9 cellular contexts compared by ENCODE assay signal in the genomic region with DNA sequence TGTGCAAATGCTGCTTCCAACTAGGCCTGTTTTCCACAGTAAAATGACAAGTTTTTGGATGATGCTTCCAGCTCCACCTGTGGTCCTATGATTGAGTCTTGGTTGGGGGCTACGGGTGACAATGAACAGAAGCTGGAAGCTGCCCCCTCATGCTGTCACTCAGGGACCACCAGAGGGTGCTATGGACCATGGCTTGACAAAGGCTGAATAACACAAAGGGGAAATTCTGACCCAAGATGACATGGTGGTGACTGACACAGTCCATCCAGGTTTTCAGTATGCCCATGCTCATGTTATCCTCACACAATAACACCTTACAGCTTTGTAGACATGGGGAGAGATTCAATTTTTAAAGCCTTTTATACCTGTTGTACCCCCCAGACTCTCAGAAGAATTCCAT. TPM values are rescaled to one million over a fixed set of nuclear protein-coding genes. Genes with fewer than 3 reads are reported as not detected.
A peak's percentile ranks its signal among the peaks of the same experiment; 100 is the strongest.
DNase-seq lines count a peak whose midpoint lies in the region; ATAC-seq and TF ChIP-seq lines count a peak whose summit lies in the region.
"Had no signal": no experiment of that assay in that cellular context is flagged by ENCODE, and none has a peak within 500 bp of the region (broad histone marks: within the 10 kb centered on the region; RNA-seq: fewer than 3 reads in every experiment).

No MANE protein-coding gene starts in this region.

- H3K4me3 Mint-ChIP-seq in chondrocyte (ENCODE audit: unreplicated experiment), result no peak overlapping the region
- H3K4me3 Mint-ChIP-seq: activated naive CD8-positive, alpha-beta T cell had no signal

- H3K27me3 ChIP-seq in parathyroid adenoma (ENCODE audit: control insufficient read depth, insufficient read depth, low read length), result no peaks in the 10 kb centered on the region

- no peak for ATAC-seq in GM21526 (IDR thresholded peaks at IDR 0.05; ENCODE audit: low FRiP score, unreplicated experiment)

- no peak overlapping the region for H3K27ac ChIP-seq in parathyroid adenoma

- no peaks in the 10 kb centered on the region for H3K27me3 Mint-ChIP-seq in chondrocyte (ENCODE audit: low read depth)
- H3K27me3 Mint-ChIP-seq: activated naive CD8-positive, alpha-beta T cell had no signal

- H3K36me3 ChIP-seq in parathyroid adenoma (ENCODE audit: control insufficient read depth, insufficient read depth, low read length), result no peaks in the 10 kb centered on the region

- H3K9ac ChIP-seq in parathyroid adenoma, result no peak overlapping the region

- TF ChIP-seq CTCF in LNCaP clone FGC (IDR thresholded peaks at IDR 0.05; ENCODE audit: control insufficient read depth, extremely low read depth, insufficient read depth) (peak; percentile 44), chondrocyte (IDR thresholded peaks at IDR 0.05) (peak; percentile 59), parathyroid adenoma (IDR thresholded peaks at IDR 0.05) (peak; percentile 39)

- H3K79me2 ChIP-seq in parathyroid adenoma, result no peaks in the 10 kb centered on the region

- H3K9me3 ChIP-seq in parathyroid adenoma (ENCODE audit: control insufficient read depth, low read length), result no peaks in the 10 kb centered on the region

- no peak overlapping the region for H3K4me2 ChIP-seq in parathyroid adenoma (ENCODE audit: low read length)

- no peak overlapping the region for H3K4me3 ChIP-seq in LNCaP clone FGC (ENCODE audit: low read depth, low read length)
- H3K4me3 ChIP-seq in parathyroid adenoma (ENCODE audit: low read depth, low read length), result no peak overlapping the region

- DNase-seq in activated CD8-positive, alpha-beta memory T cell treated with anti-CD3 and anti-CD28 coated beads for 24 hours, result peak; percentile 60
- no peak for DNase-seq in activated CD8-positive, alpha-beta memory T cell treated with anti-CD3 and anti-CD28 coated beads, Interleukin-2, amount 50 U/mL, for 4 hours
- DNase-seq in LNCaP clone FGC (ENCODE audit: low read depth) (no peak), chondrocyte (ENCODE audit: low spot score) (no peak), Ammon's horn (ENCODE audit: low spot score) (no peak), NCI-H345 treated with DMSO at 0.1 percent for 48 hours (lab: John Stamatoyannopoulos, UW; ENCODE audit: unreplicated experiment) (no peak)

- H3K9me3 Mint-ChIP-seq in chondrocyte (ENCODE audit: low read depth), result peaks cover 17% of the 10 kb centered on the region

- no peak overlapping the region for H3K27ac Mint-ChIP-seq in chondrocyte (ENCODE audit: unreplicated experiment)
- H3K27ac Mint-ChIP-seq: activated naive CD8-positive, alpha-beta T cell had no signal

- peaks cover 16% of the 10 kb centered on the region for H3K36me3 Mint-ChIP-seq in chondrocyte (ENCODE audit: low read depth)

- H2AFZ ChIP-seq in parathyroid adenoma, result no peak overlapping the region

- no peaks in the 10 kb centered on the region for H3K4me1 ChIP-seq in parathyroid adenoma

- no peaks in the 10 kb centered on the region for H3K4me1 Mint-ChIP-seq in chondrocyte (ENCODE audit: low read depth)

RNA-seq across cellular contexts. Expression of gene SAP30L, which starts 23.9 kb away (rescaled TPM):
- total RNA-seq in chondrocyte, result 33.8 to 38.5 TPM (median 34.4 TPM) in 3 replicates

RNA-seq across cellular contexts. Expression of gene HAND1, which starts 56.2 kb away (rescaled TPM):
- not detected in 3 replicates for total RNA-seq in chondrocyte
